17 cellular contexts compared by ENCODE assay signal in the genomic region with DNA sequence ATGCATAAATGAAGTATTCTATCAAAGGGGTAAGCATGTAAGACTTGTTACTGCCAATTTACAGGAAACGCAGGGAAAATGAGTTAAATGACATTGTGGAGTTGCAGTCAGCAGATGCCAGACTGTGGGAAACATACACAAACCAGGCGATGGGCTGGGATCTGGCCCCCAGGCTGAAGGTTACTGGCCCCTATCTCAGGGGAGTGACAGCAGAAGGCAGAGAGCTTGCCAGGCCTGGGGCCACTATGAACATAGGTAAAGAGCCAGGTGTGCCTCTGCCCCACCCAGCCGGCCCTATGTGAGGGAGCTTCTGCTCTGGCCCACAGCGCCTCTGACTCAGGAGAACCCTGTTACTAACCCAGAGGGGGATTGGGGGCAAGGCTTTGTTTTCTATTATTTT. TPM values are rescaled to one million over a fixed set of nuclear protein-coding genes. Genes with fewer than 3 reads are reported as not detected.
DNase-seq lines count a peak whose midpoint lies in the region; ATAC-seq and TF ChIP-seq lines count a peak whose summit lies in the region.
"Had no signal": no experiment of that assay in that cellular context is flagged by ENCODE, and none has a peak within 500 bp of the region (broad histone marks: within the 10 kb centered on the region; RNA-seq: fewer than 3 reads in every experiment).

No MANE protein-coding gene starts in this region.

- peaks cover 2 to 3% of the 10 kb centered on the region in 2 experiments for H3K36me3 ChIP-seq in trophoblast cell (ENCODE audit: control insufficient read depth in 1 of 2, insufficient read depth in 2 of 2, low read length in 2 of 2)
- H3K36me3 ChIP-seq: BE2C had no signal

- peaks cover 0 to 1% of the 10 kb centered on the region in 2 experiments for H3K4me1 ChIP-seq in trophoblast cell (ENCODE audit: control insufficient read depth in 1 of 2, insufficient read depth in 2 of 2, low read length in 2 of 2)
- H3K4me1 ChIP-seq: Caco-2 had no signal

- no CpG with 5 or more reads among the region's 4 CpGs for WGBS in trophoblast cell (ENCODE audit: extremely low coverage, insufficient coverage, insufficient read length)

- DNase-seq in T-helper 17 cell (no peak), left colon (peak in 1 of 2 donors; percentile 32), trophoblast cell (peak; percentile 52 to 58), type B pancreatic cell (ENCODE audit: extremely low spot score, unreplicated experiment) (no peak), midbrain (lab: John Stamatoyannopoulos, UW) (no peak), CD1c-positive myeloid dendritic cell (ENCODE audit: extremely low spot score) (no peak)
- no peak for DNase-seq in activated CD8-positive, alpha-beta memory T cell treated with anti-CD3 and anti-CD28 coated beads, Interleukin-2, amount 10 ng/mL, durations not matched to agents 7 days and 5 days
- DNase-seq: ACHN; BE2C; C1 segment of cervical spinal cord; CD4-positive, alpha-beta T cell; GOT3; H7 had no signal

- no peak overlapping the region for H3K14ac ChIP-seq in trophoblast cell (ENCODE audit: low read length)

- no peak overlapping the region for H3K4me2 ChIP-seq in trophoblast cell (ENCODE audit: low read length)

- ATAC-seq in T-helper 17 cell (no peak), left colon (peak; percentile 78), GM18909 (IDR thresholded peaks at IDR 0.05; ENCODE audit: poor library complexity, unreplicated experiment) (no peak)
- ATAC-seq in activated CD8-positive, alpha-beta memory T cell treated with anti-CD3 and anti-CD28 coated beads, Interleukin-2, amount 10 ng/mL, durations not matched to agents 7 days and 5 days = no peak
- ATAC-seq: HepG2 had no signal

- H3K4me3 Mint-ChIP-seq in T-helper 17 cell (no peak overlapping the region), type B pancreatic cell (peak overlapping the region; percentile 36)
- H3K4me3 Mint-ChIP-seq in activated CD8-positive, alpha-beta memory T cell treated with anti-CD3 and anti-CD28 coated beads, Interleukin-2, amount 10 ng/mL, durations not matched to agents 7 days and 5 days = no peak overlapping the region
- H3K4me3 Mint-ChIP-seq: CD4-positive, alpha-beta T cell; IgD-negative memory B cell had no signal

- no peak overlapping the region for H4K91ac ChIP-seq in trophoblast cell (ENCODE audit: low read depth, low read length)

- H3K9me3 ChIP-seq in T-helper 17 cell (ENCODE audit: control insufficient read depth, low read length, poor library complexity, severe bottlenecking) (no peaks in the 10 kb centered on the region), trophoblast cell (ENCODE audit: insufficient read depth, low read depth, low read length) (no peaks in the 10 kb centered on the region)
- H3K9me3 ChIP-seq: BE2C, Caco-2 had no signal

- no peak overlapping the region for H2BK12ac ChIP-seq in trophoblast cell (ENCODE audit: low read length)

- CTCF ChIA-PET in activated CD8-positive, alpha-beta memory T cell treated with anti-CD3 and anti-CD28 coated beads, Interleukin-2, amount 10 ng/mL, durations not matched to agents 7 days and 5 days (lab: Charles Lee) = interaction anchor here (0.8 to 2.3 kb wide), 2 partner anchors 25 to 425 kb away, joined by 3 to 5 read pairs; no protein-coding TSS in a partner anchor

- H4K12ac ChIP-seq in trophoblast cell (ENCODE audit: low read depth, low read length) = no peak overlapping the region

- no peak overlapping the region for H3K9ac ChIP-seq in trophoblast cell (ENCODE audit: low read length)

- no peak overlapping the region for H4K8ac ChIP-seq in trophoblast cell (ENCODE audit: low read depth, low read length)

- intact Hi-C loops in left colon (cut with DNase I, micrococcal nuclease) = no loop called here

- H3K27ac Mint-ChIP-seq in T-helper 17 cell (peak overlapping the region; percentile 43), type B pancreatic cell (peak overlapping the region; percentile 86)
- no peak overlapping the region for H3K27ac Mint-ChIP-seq in activated CD8-positive, alpha-beta memory T cell treated with anti-CD3 and anti-CD28 coated beads, Interleukin-2, amount 10 ng/mL, durations not matched to agents 7 days and 5 days
- H3K27ac Mint-ChIP-seq: CD4-positive, alpha-beta T cell; IgD-negative memory B cell had no signal

- H3K23ac ChIP-seq in trophoblast cell (ENCODE audit: low read length) = no peak overlapping the region

- H2AFZ ChIP-seq in trophoblast cell (ENCODE audit: insufficient read depth, low read length, poor library complexity) = no peak overlapping the region

- H3K79me1 ChIP-seq in trophoblast cell (ENCODE audit: low read length) = no peaks in the 10 kb centered on the region

- H3K4me1 Mint-ChIP-seq in T-helper 17 cell = peaks cover 2% of the 10 kb centered on the region
- peaks cover 22% of the 10 kb centered on the region for H3K4me1 Mint-ChIP-seq in type B pancreatic cell (ENCODE audit: unreplicated experiment)
- no peaks in the 10 kb centered on the region for H3K4me1 Mint-ChIP-seq in activated CD8-positive, alpha-beta memory T cell treated with anti-CD3 and anti-CD28 coated beads, Interleukin-2, amount 10 ng/mL, durations not matched to agents 7 days and 5 days
- H3K4me1 Mint-ChIP-seq: IgD-negative memory B cell had no signal

- no peak overlapping the region for H2BK5ac ChIP-seq in trophoblast cell (ENCODE audit: low read depth, low read length, poor library complexity)

- H3K27me3 Mint-ChIP-seq in T-helper 17 cell (peaks cover 33% of the 10 kb centered on the region), type B pancreatic cell (no peaks in the 10 kb centered on the region)
- peaks cover 6% of the 10 kb centered on the region for H3K27me3 Mint-ChIP-seq in activated CD8-positive, alpha-beta memory T cell treated with anti-CD3 and anti-CD28 coated beads, Interleukin-2, amount 10 ng/mL, durations not matched to agents 7 days and 5 days

- H2AK5ac ChIP-seq in trophoblast cell (ENCODE audit: low read length) = no peak overlapping the region

- H3K36me3 Mint-ChIP-seq in T-helper 17 cell (ENCODE audit: low read depth) (peaks cover 10% of the 10 kb centered on the region), type B pancreatic cell (peaks cover 14% of the 10 kb centered on the region)
- H3K36me3 Mint-ChIP-seq in activated CD8-positive, alpha-beta memory T cell treated with anti-CD3 and anti-CD28 coated beads, Interleukin-2, amount 10 ng/mL, durations not matched to agents 7 days and 5 days = no peaks in the 10 kb centered on the region

- no peak overlapping the region for H3K4me3 ChIP-seq in trophoblast cell (ENCODE audit: low read depth, low read length)

- H3K79me2 ChIP-seq in trophoblast cell (ENCODE audit: control insufficient read depth, insufficient read depth, low read length, poor library complexity) = no peaks in the 10 kb centered on the region

- H3K27ac ChIP-seq in trophoblast cell (ENCODE audit: low read depth, low read length) = no peak overlapping the region

- H3K4ac ChIP-seq in trophoblast cell (ENCODE audit: low read depth, low read length) = no peak overlapping the region

- no peaks in the 10 kb centered on the region for H3K9me3 Mint-ChIP-seq in type B pancreatic cell
- H3K9me3 Mint-ChIP-seq in activated CD8-positive, alpha-beta memory T cell treated with anti-CD3 and anti-CD28 coated beads, Interleukin-2, amount 10 ng/mL, durations not matched to agents 7 days and 5 days (ENCODE audit: low read depth) = no peaks in the 10 kb centered on the region
- H3K9me3 Mint-ChIP-seq: CD4-positive, alpha-beta T cell had no signal

- H3K18ac ChIP-seq in trophoblast cell (ENCODE audit: low read length) = no peak overlapping the region

- TF ChIP-seq CTCF in type B pancreatic cell (conservative IDR thresholded peaks at IDR 0.05) = no peak

- no peaks in the 10 kb centered on the region for H3K27me3 ChIP-seq in trophoblast cell (ENCODE audit: insufficient read depth, low read length)
- H3K27me3 ChIP-seq: BE2C had no signal

- H2BK120ac ChIP-seq in trophoblast cell (ENCODE audit: insufficient read depth, low read length, poor library complexity) = no peak overlapping the region

RNA-seq across cellular contexts. Expression of gene SLC25A1, which starts 26.1 kb away (rescaled TPM):
- total RNA-seq in T-helper 17 cell (10 to 100 TPM; 18.4 to 21.3 TPM), left colon (100 to 1,000 TPM; 137 to 194 TPM), type B pancreatic cell (ENCODE audit: low replicate concordance) (83.2 and 94.4 TPM in 2 replicates)
- 98.4 and 99.2 TPM in 2 replicates for polyA plus RNA-seq in trophoblast cell (2013)
- 10 to 100 TPM; 60.6 to 68.1 TPM for total RNA-seq in activated CD8-positive, alpha-beta memory T cell treated with anti-CD3 and anti-CD28 coated beads, Interleukin-2, amount 10 ng/mL, durations not matched to agents 7 days and 5 days

RNA-seq across cellular contexts. Expression of gene GSC2, which starts 54.5 kb away (rescaled TPM):
- not detected for total RNA-seq in T-helper 17 cell
- total RNA-seq in left colon = not detected
- not detected in 2 replicates for polyA plus RNA-seq in trophoblast cell (2013)
- total RNA-seq in type B pancreatic cell (ENCODE audit: low replicate concordance) = not detected in 2 replicates
- not detected for total RNA-seq in activated CD8-positive, alpha-beta memory T cell treated with anti-CD3 and anti-CD28 coated beads, Interleukin-2, amount 10 ng/mL, durations not matched to agents 7 days and 5 days
- total RNA-seq: Caco-2; CD4-positive, alpha-beta T cell; H7; HepG2 had no signal
- polyA plus RNA-seq: HepG2, IgD-negative memory B cell had no signal

Comparison
In these comparisons a context has a peak if more than half of its experiments do, and no peak if none do; other contexts are left out.
1. DNase-seq: peak in trophoblast cell (2 of 2); none in T-helper 17 cell (0 of 3), type B pancreatic cell (single experiment), midbrain (single experiment), CD1c-positive myeloid dendritic cell (single experiment) and activated CD8-positive, alpha-beta memory T cell treated with anti-CD3 and anti-CD28 coated beads, Interleukin-2, amount 10 ng/mL, durations not matched to agents 7 days and 5 days (single experiment).